In the genomic region with DNA sequence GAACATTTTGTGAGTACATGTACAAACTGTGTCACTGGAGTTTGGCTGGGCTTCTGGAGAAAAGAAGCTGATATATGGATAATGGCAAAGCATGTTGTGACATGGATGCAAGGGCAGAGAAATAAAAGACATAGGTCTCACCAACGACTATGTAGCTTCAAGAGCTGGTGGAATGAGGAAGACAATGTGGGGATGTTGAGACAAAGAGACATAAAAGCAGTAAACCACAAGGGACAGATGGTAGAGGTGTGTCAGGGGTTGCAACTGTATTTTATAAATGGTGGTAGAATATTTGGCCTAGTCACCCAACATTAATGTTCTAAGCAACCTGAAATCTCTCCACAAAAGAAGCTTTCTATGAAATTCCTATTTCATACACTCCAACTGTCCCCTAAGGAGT, we compare ENCODE assay signal across 1 cellular context.
TF ChIP-seq lines count a peak whose summit lies in the region.

No MANE protein-coding gene starts in this region.

TF ChIP-seq in IMR-90, 13 proteins besides CTCF, POLR2A, EP300 and RAD21 (continued from another document):
- TF ChIP-seq, protein P1, sequence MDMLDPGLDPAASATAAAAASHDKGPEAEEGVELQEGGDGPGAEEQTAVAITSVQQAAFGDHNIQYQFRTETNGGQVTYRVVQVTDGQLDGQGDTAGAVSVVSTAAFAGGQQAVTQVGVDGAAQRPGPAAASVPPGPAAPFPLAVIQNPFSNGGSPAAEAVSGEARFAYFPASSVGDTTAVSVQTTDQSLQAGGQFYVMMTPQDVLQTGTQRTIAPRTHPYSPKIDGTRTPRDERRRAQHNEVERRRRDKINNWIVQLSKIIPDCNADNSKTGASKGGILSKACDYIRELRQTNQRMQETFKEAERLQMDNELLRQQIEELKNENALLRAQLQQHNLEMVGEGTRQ (IDR thresholded peaks at IDR 0.05; ENCODE audit: low read depth, low read length), result no peak
- TF ChIP-seq MAZ (IDR thresholded peaks at IDR 0.05; ENCODE audit: borderline replicate concordance, low read depth, low read length) (no peak), NFE2L2 (IDR thresholded peaks at IDR 0.05; ENCODE audit: low read depth, low read length) (no peak), CHD1 (IDR thresholded peaks at IDR 0.05; ENCODE audit: low read depth, low read length) (no peak), SMC3 (IDR thresholded peaks at IDR 0.05; ENCODE audit: low read depth, low read length) (no peak), MXI1 (IDR thresholded peaks at IDR 0.05; ENCODE audit: borderline replicate concordance, low read depth, low read length) (no peak)
